In the genomic region with DNA sequence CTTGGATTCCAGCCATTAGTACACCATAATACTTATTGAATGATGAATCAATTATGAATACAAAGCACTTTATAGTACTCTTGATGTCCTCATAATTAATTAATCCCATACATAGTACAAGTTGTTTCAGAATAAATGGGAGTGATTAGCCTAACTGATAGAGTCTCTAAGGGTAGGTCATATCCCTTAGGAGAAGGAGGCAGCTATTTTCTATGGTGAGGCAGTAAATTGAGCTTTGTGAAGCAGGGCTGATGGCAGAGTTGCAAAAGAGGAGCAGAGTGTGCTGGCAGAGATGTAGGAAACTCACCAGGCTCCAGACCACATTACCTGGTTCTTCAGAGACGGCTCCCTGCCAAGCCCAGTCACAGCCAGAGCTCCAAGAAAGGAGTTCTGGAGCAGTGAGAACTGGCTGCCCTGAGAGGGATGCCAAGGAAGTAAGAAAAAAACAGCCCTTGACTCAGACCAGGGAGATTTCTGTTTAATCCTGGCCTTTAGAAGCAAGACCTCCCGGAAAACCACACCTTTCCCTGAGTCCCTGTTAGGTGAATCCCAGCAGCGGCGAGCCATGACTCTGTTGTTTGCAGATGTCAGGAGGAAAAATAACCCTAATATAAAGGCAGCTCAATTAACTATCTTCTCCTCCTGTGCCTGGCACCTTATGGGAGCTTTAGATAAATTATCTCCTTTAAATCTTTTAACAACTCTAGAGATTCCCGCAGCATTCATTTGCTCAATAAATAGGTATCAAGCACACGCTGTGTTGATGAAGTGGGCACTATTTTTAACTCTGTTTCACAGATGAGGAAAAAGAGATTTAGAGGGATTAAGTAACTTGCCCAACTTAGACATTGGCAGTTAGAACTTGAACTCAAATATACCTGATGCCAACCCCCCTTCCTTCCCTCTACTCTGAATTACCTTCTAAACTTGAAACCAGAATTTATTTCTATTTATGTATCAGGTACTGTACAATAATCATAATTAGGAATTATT, we compare ENCODE assay signal across 13 cellular contexts.
DNase-seq lines count a peak whose midpoint lies in the region; ATAC-seq and TF ChIP-seq lines count a peak whose summit lies in the region.
"Had no signal": no experiment of that assay in that cellular context is flagged by ENCODE, and none has a peak within 500 bp of the region (broad histone marks: within the 10 kb centered on the region; RNA-seq: fewer than 3 reads in every experiment).

No MANE protein-coding gene starts in this region.

- H3K36me3 ChIP-seq in SK-N-SH (replicated peaks in 1 of 2; ENCODE audit: control insufficient read depth in 1 of 2, insufficient read depth in 2 of 2, low read length in 1 of 2) (no peaks in the 10 kb centered on the region), muscle layer of duodenum (ENCODE audit: control insufficient read depth in 1 of 2, insufficient read depth in 2 of 2, low read length in 2 of 2) (no peaks in the 10 kb centered on the region), mucosa of descending colon (ENCODE audit: low read depth) (no peaks in the 10 kb centered on the region)

- ATAC-seq in mucosa of descending colon, result no peak

- 62% methylated on average over 6 of the region's 6 CpGs for WGBS in SK-N-SH (ENCODE audit: low lambda C conversion rate)

- no peak overlapping the region for H3K27ac Mint-ChIP-seq in activated CD4-positive, alpha-beta T cell treated with anti-CD3 and anti-CD28 coated beads, Interleukin-2, amount 10 ng/mL, durations not matched to agents 7 days and 5 days

- H4K20me1 ChIP-seq in SK-N-SH (ENCODE audit: insufficient read depth), result no peaks in the 10 kb centered on the region

- no peaks in the 10 kb centered on the region for H3K9me3 Mint-ChIP-seq in activated CD4-positive, alpha-beta T cell treated with anti-CD3 and anti-CD28 coated beads, Interleukin-2, amount 10 ng/mL, durations not matched to agents 7 days and 5 days

- no peak for TF ChIP-seq CTCF in SK-N-SH (IDR thresholded peaks at IDR 0.05)
- no peak for TF ChIP-seq CTCF in mucosa of descending colon (IDR thresholded peaks at IDR 0.05)

- CTCF ChIA-PET in SK-N-SH (lab: Yijun Ruan, JAX), result interaction anchor here (0.6 to 2.1 kb wide), 6 partner anchors 10 to 584 kb away, joined by 3 to 6 read pairs (median 4); no protein-coding TSS in a partner anchor
- CTCF ChIA-PET in activated CD4-positive, alpha-beta T cell treated with anti-CD3 and anti-CD28 coated beads, Interleukin-2, amount 10 ng/mL, durations not matched to agents 7 days and 5 days (lab: Charles Lee), result interaction anchor here (0.7 to 1.7 kb wide), 2 partner anchors 10 to 12 kb away, joined by 3 read pairs; no protein-coding TSS in a partner anchor

- TF ChIP-seq EP300 in SK-N-SH (IDR thresholded peaks at IDR 0.05; ENCODE audit: borderline replicate concordance in 1 of 2, low read depth in 1 of 2, low read length in 1 of 2), result no peak

- no peaks in the 10 kb centered on the region for H3K79me2 ChIP-seq in SK-N-SH (ENCODE audit: insufficient read depth)

- H3K27me3 Mint-ChIP-seq in activated CD4-positive, alpha-beta T cell treated with anti-CD3 and anti-CD28 coated beads, Interleukin-2, amount 10 ng/mL, durations not matched to agents 7 days and 5 days, result peaks cover 6% of the 10 kb centered on the region

- H3K4me3 Mint-ChIP-seq in activated CD4-positive, alpha-beta T cell treated with anti-CD3 and anti-CD28 coated beads, Interleukin-2, amount 10 ng/mL, durations not matched to agents 7 days and 5 days, result no peak overlapping the region

- H3K27ac ChIP-seq in SK-N-SH (ENCODE audit: low read depth in 2 of 2, low read length in 1 of 2) (no peak overlapping the region), muscle layer of duodenum (ENCODE audit: low read length) (peak overlapping the region; percentile 60)

- H3F3A ChIP-seq in SK-N-SH (replicated peaks; ENCODE audit: insufficient read depth), result peaks cover 18% of the 10 kb centered on the region

- POLR2A ChIA-PET in SK-N-SH (lab: Yijun Ruan, JAX), result no interaction called here
- POLR2A ChIA-PET in activated CD4-positive, alpha-beta T cell treated with anti-CD3 and anti-CD28 coated beads, Interleukin-2, amount 10 ng/mL, durations not matched to agents 7 days and 5 days (lab: Charles Lee), result no interaction called here

- H2AFZ ChIP-seq in SK-N-SH (ENCODE audit: low read depth), result 0 out of 2 replicates have a peak overlapping the region, but pooled peaks have one; percentile 2

- no peak for TF ChIP-seq RAD21 in SK-N-SH (IDR thresholded peaks at IDR 0.05; ENCODE audit: low read length)

- DNase-seq in C1 segment of cervical spinal cord (lab: John Stamatoyannopoulos, UW) (peak in 8 of 14 donors; percentile 12 to 93 (median 42)), SK-N-SH (no peak), fibroblast of gingiva (ENCODE audit: low read depth) (peak; percentile 60), islet precursor cell (no peak), mucosa of descending colon (no peak), NCI-H1092 (lab: John Stamatoyannopoulos, UW) (no peak)
- DNase-seq in activated CD4-positive, alpha-beta T cell treated with anti-CD3 and anti-CD28 coated beads, Interleukin-2, amount 10 ng/mL, durations not matched to agents 7 days and 5 days, result no peak
- DNase-seq: DMS79, Kasumi-1, NCI-H510A, retina, SIG-M5 had no signal

- no peak overlapping the region; the same call in 1 of the 2 replicates for H3K4me2 ChIP-seq in SK-N-SH

- no peaks in the 10 kb centered on the region for H3K4me1 Mint-ChIP-seq in activated CD4-positive, alpha-beta T cell treated with anti-CD3 and anti-CD28 coated beads, Interleukin-2, amount 10 ng/mL, durations not matched to agents 7 days and 5 days

- no peak overlapping the region for H3K4me3 ChIP-seq in SK-N-SH (ENCODE audit: low read depth in 2 of 2, low read length in 1 of 2)
- H3K4me3 ChIP-seq in muscle layer of duodenum (ENCODE audit: low read depth in 1 of 2, low read length in 2 of 2), result no peak overlapping the region
- H3K4me3 ChIP-seq in mucosa of descending colon, result no peak overlapping the region

- intact Hi-C loops in mucosa of descending colon (cut with DNase I, micrococcal nuclease), result no loop called here

- H3K4me1 ChIP-seq in SK-N-SH (ENCODE audit: control insufficient read depth in 1 of 2, insufficient read depth in 2 of 2, low read depth in 1 of 2, low read length in 1 of 2), result peaks cover 7% of the 10 kb centered on the region in 2 experiments; a peak in 2 of 4 replicates
- no peaks in the 10 kb centered on the region for H3K4me1 ChIP-seq in muscle layer of duodenum (ENCODE audit: control insufficient read depth in 1 of 2, insufficient read depth in 2 of 2, low read length in 2 of 2)
- no peaks in the 10 kb centered on the region for H3K4me1 ChIP-seq in mucosa of descending colon (ENCODE audit: low read depth)

- H3K27me3 ChIP-seq in SK-N-SH (ENCODE audit: insufficient read depth), result no peaks in the 10 kb centered on the region
- no peaks in the 10 kb centered on the region for H3K27me3 ChIP-seq in muscle layer of duodenum (ENCODE audit: low read depth, low read length)

- no peaks in the 10 kb centered on the region for H3K9me3 ChIP-seq in SK-N-SH
- H3K9me3 ChIP-seq in muscle layer of duodenum (ENCODE audit: control insufficient read depth in 1 of 2, low read length in 2 of 2), result no peaks in the 10 kb centered on the region
- no peaks in the 10 kb centered on the region for H3K9me3 ChIP-seq in mucosa of descending colon

- H3K9ac ChIP-seq in SK-N-SH, result no peak overlapping the region

- H3K36me3 Mint-ChIP-seq in activated CD4-positive, alpha-beta T cell treated with anti-CD3 and anti-CD28 coated beads, Interleukin-2, amount 10 ng/mL, durations not matched to agents 7 days and 5 days (ENCODE audit: low read depth), result no peaks in the 10 kb centered on the region

- H3K9me2 ChIP-seq in SK-N-SH, result no peaks in the 10 kb centered on the region

TF ChIP-seq in SK-N-SH, 30 proteins besides CTCF, POLR2A, EP300 and RAD21 (continues in another document):
- TF ChIP-seq RFX5 (IDR thresholded peaks at IDR 0.05; ENCODE audit: low read length), result no peak
- TF ChIP-seq MXI1 (IDR thresholded peaks at IDR 0.05; ENCODE audit: low read depth, low read length), result no peak
- no peak for TF ChIP-seq USF1 (IDR thresholded peaks at IDR 0.05; ENCODE audit: borderline replicate concordance, low read depth)
- no peak for TF ChIP-seq GATA2 (CRISPR knock-in tag; IDR thresholded peaks at IDR 0.05)
- TF ChIP-seq, protein P1, sequence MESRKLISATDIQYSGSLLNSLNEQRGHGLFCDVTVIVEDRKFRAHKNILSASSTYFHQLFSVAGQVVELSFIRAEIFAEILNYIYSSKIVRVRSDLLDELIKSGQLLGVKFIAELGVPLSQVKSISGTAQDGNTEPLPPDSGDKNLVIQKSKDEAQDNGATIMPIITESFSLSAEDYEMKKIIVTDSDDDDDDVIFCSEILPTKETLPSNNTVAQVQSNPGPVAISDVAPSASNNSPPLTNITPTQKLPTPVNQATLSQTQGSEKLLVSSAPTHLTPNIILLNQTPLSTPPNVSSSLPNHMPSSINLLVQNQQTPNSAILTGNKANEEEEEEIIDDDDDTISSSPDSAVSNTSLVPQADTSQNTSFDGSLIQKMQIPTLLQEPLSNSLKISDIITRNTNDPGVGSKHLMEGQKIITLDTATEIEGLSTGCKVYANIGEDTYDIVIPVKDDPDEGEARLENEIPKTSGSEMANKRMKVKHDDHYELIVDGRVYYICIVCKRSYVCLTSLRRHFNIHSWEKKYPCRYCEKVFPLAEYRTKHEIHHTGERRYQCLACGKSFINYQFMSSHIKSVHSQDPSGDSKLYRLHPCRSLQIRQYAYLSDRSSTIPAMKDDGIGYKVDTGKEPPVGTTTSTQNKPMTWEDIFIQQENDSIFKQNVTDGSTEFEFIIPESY (IDR thresholded peaks at IDR 0.05; ENCODE audit: borderline replicate concordance, low read depth), result no peak
- no peak for TF ChIP-seq RXRA (IDR thresholded peaks at IDR 0.05; ENCODE audit: borderline replicate concordance, low read depth)
- no peak for TF ChIP-seq EZH2phosphoT487 (IDR thresholded peaks at IDR 0.05; ENCODE audit: borderline replicate concordance, low read depth)
- TF ChIP-seq JUND (IDR thresholded peaks at IDR 0.05), result no peak
- no peak for TF ChIP-seq YY1 (IDR thresholded peaks at IDR 0.05; ENCODE audit: low read depth)
- no peak for TF ChIP-seq RCOR1 (IDR thresholded peaks at IDR 0.05; ENCODE audit: low read length)
- no peak for TF ChIP-seq FOXJ3 (CRISPR knock-in tag; IDR thresholded peaks at IDR 0.05)
- no peak for TF ChIP-seq GABPA (IDR thresholded peaks at IDR 0.05; ENCODE audit: low read depth)

Comparison
In these comparisons a context has a peak if more than half of its experiments do, and no peak if none do; other contexts are left out.
1. DNase-seq: peak in C1 segment of cervical spinal cord (8 of 14) and fibroblast of gingiva (single experiment); none in SK-N-SH (single experiment), islet precursor cell (single experiment), mucosa of descending colon (0 of 3), NCI-H1092 (single experiment) and activated CD4-positive, alpha-beta T cell treated with anti-CD3 and anti-CD28 coated beads, Interleukin-2, amount 10 ng/mL, durations not matched to agents 7 days and 5 days (single experiment).